ENCODE assay signal across 14 cellular contexts in the genomic region with DNA sequence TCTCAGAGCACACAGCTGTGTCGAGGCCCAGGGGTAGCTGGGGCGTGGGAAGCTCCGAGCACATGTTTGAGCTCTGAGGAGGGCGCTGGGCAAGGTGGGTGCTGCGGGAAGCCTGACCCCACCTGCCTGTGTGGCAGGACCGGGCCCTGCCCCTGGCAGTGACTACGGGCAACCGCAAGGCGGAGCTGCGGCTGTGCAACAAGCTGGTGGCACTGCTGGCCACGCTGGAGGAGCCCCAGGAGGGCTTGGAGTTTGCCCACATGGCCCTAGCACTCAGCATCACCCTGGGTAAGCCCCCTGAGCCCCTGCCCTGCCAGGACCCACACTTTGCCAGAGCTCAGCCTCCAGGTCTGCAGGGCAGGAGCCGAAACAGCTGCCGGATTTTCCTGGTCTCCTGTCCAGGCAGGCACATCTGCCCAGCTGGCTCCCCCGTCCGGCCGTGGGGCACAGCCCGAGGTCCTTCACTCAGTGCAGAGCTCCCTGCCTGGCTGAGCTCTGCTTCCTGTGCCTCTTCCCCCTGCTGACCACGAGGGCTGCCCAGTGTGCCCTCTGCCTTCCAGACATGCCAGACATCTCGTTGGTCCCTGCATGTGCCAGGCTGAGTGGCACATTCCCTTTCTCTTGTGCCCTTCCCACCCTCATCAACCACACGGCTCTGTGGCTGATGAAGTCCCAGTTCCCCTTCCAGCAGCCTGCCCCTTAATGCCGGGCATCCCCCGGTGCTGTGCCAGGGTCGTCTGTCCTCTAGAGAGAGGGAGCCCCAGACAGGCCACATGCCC. TPM values are rescaled to one million over a fixed set of nuclear protein-coding genes. Genes with fewer than 3 reads are reported as not detected.
"Had no signal": no experiment of that assay in that cellular context is flagged by ENCODE, and none has a peak within 500 bp of the region (broad histone marks: within the 10 kb centered on the region; RNA-seq: fewer than 3 reads in every experiment).

No MANE protein-coding gene starts in this region.

- H3K4me3 ChIP-seq: ascending aorta, dorsolateral prefrontal cortex, esophagus muscularis mucosa, ovary, skin epidermis, tibial nerve had no signal

- H3K9me3 ChIP-seq: ascending aorta, esophagus muscularis mucosa, ovary, tibial nerve had no signal

- H3K27me3 Mint-ChIP-seq: activated CD4-positive, alpha-beta memory T cell treated with anti-CD3 and anti-CD28 coated beads for 36 hours; memory B cell had no signal

- H3K27ac ChIP-seq: ascending aorta, dorsolateral prefrontal cortex, esophagus muscularis mucosa, ovary, skin epidermis, tibial nerve had no signal

- H3K4me1 ChIP-seq: ascending aorta, esophagus muscularis mucosa, tibial nerve had no signal

- H3K36me3 ChIP-seq: ascending aorta, ovary had no signal

- H3K27ac Mint-ChIP-seq: activated CD4-positive, alpha-beta memory T cell treated with anti-CD3 and anti-CD28 coated beads for 36 hours; memory B cell; nephron progenitor cell had no signal

- H3K9me3 Mint-ChIP-seq: activated CD4-positive, alpha-beta memory T cell treated with anti-CD3 and anti-CD28 coated beads for 36 hours; activated T-cell treated with anti-CD3 and anti-CD28 coated beads, Interleukin-2, amount 50 U/mL, for 4 hours; memory B cell; nephron progenitor cell had no signal

- H3K27me3 ChIP-seq: ascending aorta, dorsolateral prefrontal cortex, esophagus muscularis mucosa, ovary, tibial nerve had no signal

- H3K4me3 Mint-ChIP-seq: activated CD4-positive, alpha-beta memory T cell treated with anti-CD3 and anti-CD28 coated beads for 36 hours; activated T-cell treated with anti-CD3 and anti-CD28 coated beads, Interleukin-2, amount 50 U/mL, for 4 hours; memory B cell; nephron progenitor cell had no signal

- DNase-seq: activated CD4-positive, alpha-beta memory T cell treated with anti-CD3 and anti-CD28 coated beads for 36 hours; activated CD4-positive, CD25-positive, alpha-beta regulatory T cell treated with anti-CD3 and anti-CD28 coated beads, Interleukin-2, amount 50 U/mL, for 72 hours; activated effector memory CD4-positive, alpha-beta T cell treated with anti-CD3 and anti-CD28 coated beads, Interleukin-2, amount 50 U/mL, for 16 hours; activated T-cell treated with anti-CD3 and anti-CD28 coated beads, Interleukin-2, amount 50 U/mL, for 4 hours; dorsolateral prefrontal cortex; islet precursor cell; nephron progenitor cell; ovary; T-helper 9 cell had no signal

RNA-seq across cellular contexts. Expression of gene HTRA3, which starts 33.2 kb away (rescaled TPM):
- total RNA-seq: activated CD4-positive, alpha-beta memory T cell treated with anti-CD3 and anti-CD28 coated beads for 36 hours; activated T-cell treated with anti-CD3 and anti-CD28 coated beads, Interleukin-2, amount 50 U/mL, for 4 hours had no signal
